Comparison of ENCODE assay signal across 8 cellular contexts in genomic region chr5:73564644-73565165, GRCh38. TPM values are rescaled to one million over a fixed set of nuclear protein-coding genes. Genes with fewer than 3 reads are reported as not detected.
DNase-seq lines count a peak whose midpoint lies in the region; ATAC-seq, FAIRE-seq and TF ChIP-seq lines count a peak whose summit lies in the region.

No MANE protein-coding gene starts in this region.

- H3K36me3 ChIP-seq in HUES48 (ENCODE audit: control insufficient read depth, insufficient read depth, low read length) (peaks cover 31% of the 10 kb centered on the region), heart left ventricle (peaks cover 0 to 50% (median 42%) of the 10 kb centered on the region in 9 donors)

- H3K27ac Mint-ChIP-seq in activated T-cell treated with anti-CD3 and anti-CD28 coated beads, Interleukin-2, amount 50 U/mL, for 72 hours: peak overlapping the region; percentile 99

- no peaks in the 10 kb centered on the region for H3K9me3 Mint-ChIP-seq in activated T-cell treated with anti-CD3 and anti-CD28 coated beads, Interleukin-2, amount 50 U/mL, for 72 hours

- H3K4me1 Mint-ChIP-seq in activated T-cell treated with anti-CD3 and anti-CD28 coated beads, Interleukin-2, amount 50 U/mL, for 72 hours (ENCODE audit: low read depth): peaks cover 35% of the 10 kb centered on the region

- peak overlapping the region; percentile 68 for H3K9ac ChIP-seq in HUES48 (ENCODE audit: low read depth, low read length)

- WGBS in heart left ventricle, 4 donors: 2 to 5% (median 3%) methylated on average over 12 of the region's 12 CpGs

- ATAC-seq in activated T-cell treated with anti-CD3 and anti-CD28 coated beads, Interleukin-2, amount 50 U/mL, for 72 hours (replicated peaks in 1 of 2): no peak
- peak in 2 of 4 donors; percentile 2 to 8 for ATAC-seq in heart left ventricle

- H3K27me3 Mint-ChIP-seq in activated T-cell treated with anti-CD3 and anti-CD28 coated beads, Interleukin-2, amount 50 U/mL, for 72 hours (ENCODE audit: low read depth): no peaks in the 10 kb centered on the region

- H3K9me3 ChIP-seq in HUES48 (ENCODE audit: control insufficient read depth, insufficient read depth, low read length) (no peaks in the 10 kb centered on the region), heart left ventricle (no peaks in the 10 kb centered on the region)

- H3K4me3 ChIP-seq in HUES48 (ENCODE audit: low read depth, low read length): peak overlapping the region; percentile 97
- peak overlapping the region; percentile 53 to 91 (median 79) for H3K4me3 ChIP-seq in heart left ventricle
- H3K4me3 ChIP-seq in retinal pigment epithelial cell (ENCODE audit: low read length): peak overlapping the region; percentile 85

- peak overlapping the region; percentile 80 for H3K27ac ChIP-seq in HUES48 (ENCODE audit: low read depth, low read length)
- H3K27ac ChIP-seq in heart left ventricle: peak overlapping the region; percentile 77 to 97 (median 93)

- intact Hi-C loops in heart left ventricle (cut with DNase I): loop anchor here in 1 of 10 donors (10.0 kb wide), 1 partner anchor 1120 kb away; the partner anchor contains the start of gene HEXB

- H3K4me1 ChIP-seq in HUES48 (ENCODE audit: control insufficient read depth, insufficient read depth, low read length) (0 out of 2 replicates have a peak, but pooled peaks cover 4% of the 10 kb centered on the region), heart left ventricle (peaks cover 0 to 38% (median 30%) of the 10 kb centered on the region in 12 donors)

- DNase-seq in GM19239 (ENCODE audit: insufficient read length, low spot score) (no peak), heart left ventricle (peak in 1 of 5 donors; percentile 27), retinal pigment epithelial cell (ENCODE audit: low read depth) (no peak), D341Med (ENCODE audit: low spot score) (no peak), cerebellar cortex (ENCODE audit: low spot score) (no peak), midbrain (lab: John Stamatoyannopoulos, UW) (no peak)
- peak; percentile 8 to 16 for DNase-seq in activated T-cell treated with anti-CD3 and anti-CD28 coated beads, Interleukin-2, amount 50 U/mL, for 72 hours

- peak overlapping the region; percentile 97 to 98 for H3K4me3 Mint-ChIP-seq in activated T-cell treated with anti-CD3 and anti-CD28 coated beads, Interleukin-2, amount 50 U/mL, for 72 hours

- TF ChIP-seq CTCF in heart left ventricle (IDR thresholded peaks at IDR 0.05) (no peak), retinal pigment epithelial cell (conservative IDR thresholded peaks at IDR 0.05; ENCODE audit: low read depth, low read length) (no peak)

- TF ChIP-seq POLR2A in heart left ventricle (IDR thresholded peaks at IDR 0.05): no peak

- H3K27me3 ChIP-seq in HUES48 (ENCODE audit: control insufficient read depth, insufficient read depth, low read length) (no peaks in the 10 kb centered on the region), heart left ventricle (no peaks in the 10 kb centered on the region)

- peaks cover 5 to 10% of the 10 kb centered on the region in 2 donors for H3K36me3 Mint-ChIP-seq in activated T-cell treated with anti-CD3 and anti-CD28 coated beads, Interleukin-2, amount 50 U/mL, for 72 hours (ENCODE audit: insufficient read depth in 2 of 2)

- peak; percentile 68 for FAIRE-seq in GM19239 (lab: Jason Lieb, UNC)

RNA-seq across cellular contexts. Expression of gene ANKRA2, which starts 0.7 kb away (rescaled TPM):
- total RNA-seq in activated T-cell treated with anti-CD3 and anti-CD28 coated beads, Interleukin-2, amount 50 U/mL, for 72 hours: 10 to 100 TPM; 36.4 to 37.9 TPM
- total RNA-seq in heart left ventricle: 10 to 100 TPM; 10.3 to 14.9 (median 11.4) TPM
- polyA plus RNA-seq in heart left ventricle: 1 to 10 TPM; 6.2 to 8.6 TPM

RNA-seq across cellular contexts. Expression of gene UTP15, which starts 0.8 kb away (rescaled TPM):
- total RNA-seq in activated T-cell treated with anti-CD3 and anti-CD28 coated beads, Interleukin-2, amount 50 U/mL, for 72 hours: 10 to 100 TPM; 26.3 to 34.4 TPM
- total RNA-seq in heart left ventricle: 10 to 100 TPM in 5 of 9 donors, 1 to 10 TPM in 4; 6.7 to 12.5 (median 10.2) TPM
- 1 to 10 TPM; 2.3 to 7.7 TPM for polyA plus RNA-seq in heart left ventricle

Comparison
In these comparisons a context has a peak if more than half of its experiments do, and no peak if none do; other contexts are left out.
1. DNase-seq: peak in activated T-cell treated with anti-CD3 and anti-CD28 coated beads, Interleukin-2, amount 50 U/mL, for 72 hours (2 of 2); none in GM19239 (single experiment), retinal pigment epithelial cell (single experiment), D341Med (single experiment), cerebellar cortex (single experiment) and midbrain (single experiment).
2. Peak in every context shown above with its lines, with median percentiles within 50 percentile points of each other: H3K4me3 ChIP-seq.